ENCODE assay signal across 1 cellular context in genomic region chr7:158864507-158864820, GRCh38.
A peak's percentile ranks its signal among the peaks of the same experiment; 100 is the strongest.
TF ChIP-seq lines count a peak whose summit lies in the region.

No MANE protein-coding gene starts in this region.

TF ChIP-seq in K562, 482 proteins besides CTCF, POLR2A, EP300 and RAD21 (continued from another document and continues in another):
- TF ChIP-seq ZBTB40 (IDR thresholded peaks at IDR 0.05) (0 out of 2 replicates have a peak, but pooled peaks have one; percentile 51), ZBTB40 (CRISPR knock-in tag; IDR thresholded peaks at IDR 0.05) (no peak), TCF3 (CRISPR knock-in tag; IDR thresholded peaks at IDR 0.05) (no peak), BHLHE40 (IDR thresholded peaks at IDR 0.05; ENCODE audit: low read length) (no peak), ZNF766 (CRISPR knock-in tag; conservative IDR thresholded peaks at IDR 0.05) (no peak), U2AF2 (optimal IDR thresholded peaks at IDR 0.05; ENCODE audit: low read depth, low read length) (no peak), POLR3G (IDR thresholded peaks at IDR 0.05; ENCODE audit: extremely low read depth, insufficient read length, insufficient replicate concordance) (no peak), ZNF121 (CRISPR knock-in tag; conservative IDR thresholded peaks at IDR 0.05) (peak; percentile 99), ZKSCAN3 (CRISPR knock-in tag; IDR thresholded peaks at IDR 0.05) (no peak), FOS (IDR thresholded peaks at IDR 0.05; ENCODE audit: extremely low read depth, insufficient read length) (no peak), ZNF253 (CRISPR knock-in tag; conservative IDR thresholded peaks at IDR 0.05) (no peak), ZFP91 (CRISPR knock-in tag; IDR thresholded peaks at IDR 0.05) (no peak), MAZ (CRISPR knock-in tag; conservative IDR thresholded peaks at IDR 0.05 in 1 of 2, IDR thresholded peaks at IDR 0.05 in 1 of 2) (0 out of 4 replicates have a peak, but pooled peaks of 1 of the 2 experiments have one; percentile 1), ARNT (IDR thresholded peaks at IDR 0.05) (no peak), TSC22D4 (tag; IDR thresholded peaks at IDR 0.05) (no peak), THAP12 (CRISPR knock-in tag; IDR thresholded peaks at IDR 0.05) (no peak), ZNF280A (IDR thresholded peaks at IDR 0.05; ENCODE audit: low read depth, partially characterized antibody) (no peak), SMARCA5 (IDR thresholded peaks at IDR 0.05) (peak; percentile 65), GTF2E2 (tag; IDR thresholded peaks at IDR 0.05) (no peak), RHOXF2B (CRISPR knock-in tag; conservative IDR thresholded peaks at IDR 0.05) (no peak), ETV1 (tag; conservative IDR thresholded peaks at IDR 0.05; ENCODE audit: low read depth) (no peak), REST (CRISPR knock-in tag; IDR thresholded peaks at IDR 0.05; ENCODE audit: low read depth) (0 out of 2 replicates have a peak, but pooled peaks have one; percentile 5), ZNF384 (IDR thresholded peaks at IDR 0.05; ENCODE audit: low read depth, low read length) (no peak), SMARCE1 (IDR thresholded peaks at IDR 0.05) (no peak), TRIM24 (IDR thresholded peaks at IDR 0.05) (no peak), CBX3 (IDR thresholded peaks at IDR 0.05; ENCODE audit: borderline replicate concordance in 1 of 2, low read length in 2 of 2) (peak in 1 of 2 experiments; percentile 10; a peak in 1 of 3 replicates), FOXA1 (IDR thresholded peaks at IDR 0.05; ENCODE audit: borderline replicate concordance) (no peak), KDM2B (CRISPR knock-in tag; IDR thresholded peaks at IDR 0.05) (no peak), NBN (IDR thresholded peaks at IDR 0.05; ENCODE audit: low read depth) (no peak), MIER1 (IDR thresholded peaks at IDR 0.05; ENCODE audit: low read depth) (peak; percentile 34; the same call in 1 of the 2 replicates)
- TF ChIP-seq, protein P1, sequence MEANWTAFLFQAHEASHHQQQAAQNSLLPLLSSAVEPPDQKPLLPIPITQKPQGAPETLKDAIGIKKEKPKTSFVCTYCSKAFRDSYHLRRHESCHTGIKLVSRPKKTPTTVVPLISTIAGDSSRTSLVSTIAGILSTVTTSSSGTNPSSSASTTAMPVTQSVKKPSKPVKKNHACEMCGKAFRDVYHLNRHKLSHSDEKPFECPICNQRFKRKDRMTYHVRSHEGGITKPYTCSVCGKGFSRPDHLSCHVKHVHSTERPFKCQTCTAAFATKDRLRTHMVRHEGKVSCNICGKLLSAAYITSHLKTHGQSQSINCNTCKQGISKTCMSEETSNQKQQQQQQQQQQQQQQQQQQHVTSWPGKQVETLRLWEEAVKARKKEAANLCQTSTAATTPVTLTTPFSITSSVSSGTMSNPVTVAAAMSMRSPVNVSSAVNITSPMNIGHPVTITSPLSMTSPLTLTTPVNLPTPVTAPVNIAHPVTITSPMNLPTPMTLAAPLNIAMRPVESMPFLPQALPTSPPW (CRISPR knock-in tag; IDR thresholded peaks at IDR 0.05): no peak
- TF ChIP-seq, protein P2, sequence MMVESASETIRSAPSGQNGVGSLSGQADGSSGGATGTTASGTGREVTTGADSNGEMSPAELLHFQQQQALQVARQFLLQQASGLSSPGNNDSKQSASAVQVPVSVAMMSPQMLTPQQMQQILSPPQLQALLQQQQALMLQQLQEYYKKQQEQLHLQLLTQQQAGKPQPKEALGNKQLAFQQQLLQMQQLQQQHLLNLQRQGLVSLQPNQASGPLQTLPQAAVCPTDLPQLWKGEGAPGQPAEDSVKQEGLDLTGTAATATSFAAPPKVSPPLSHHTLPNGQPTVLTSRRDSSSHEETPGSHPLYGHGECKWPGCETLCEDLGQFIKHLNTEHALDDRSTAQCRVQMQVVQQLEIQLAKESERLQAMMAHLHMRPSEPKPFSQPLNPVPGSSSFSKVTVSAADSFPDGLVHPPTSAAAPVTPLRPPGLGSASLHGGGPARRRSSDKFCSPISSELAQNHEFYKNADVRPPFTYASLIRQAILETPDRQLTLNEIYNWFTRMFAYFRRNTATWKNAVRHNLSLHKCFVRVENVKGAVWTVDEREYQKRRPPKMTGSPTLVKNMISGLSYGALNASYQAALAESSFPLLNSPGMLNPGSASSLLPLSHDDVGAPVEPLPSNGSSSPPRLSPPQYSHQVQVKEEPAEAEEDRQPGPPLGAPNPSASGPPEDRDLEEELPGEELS (CRISPR knock-in tag; IDR thresholded peaks at IDR 0.05; ENCODE audit: borderline replicate concordance): no peak
- TF ChIP-seq, protein P3, sequence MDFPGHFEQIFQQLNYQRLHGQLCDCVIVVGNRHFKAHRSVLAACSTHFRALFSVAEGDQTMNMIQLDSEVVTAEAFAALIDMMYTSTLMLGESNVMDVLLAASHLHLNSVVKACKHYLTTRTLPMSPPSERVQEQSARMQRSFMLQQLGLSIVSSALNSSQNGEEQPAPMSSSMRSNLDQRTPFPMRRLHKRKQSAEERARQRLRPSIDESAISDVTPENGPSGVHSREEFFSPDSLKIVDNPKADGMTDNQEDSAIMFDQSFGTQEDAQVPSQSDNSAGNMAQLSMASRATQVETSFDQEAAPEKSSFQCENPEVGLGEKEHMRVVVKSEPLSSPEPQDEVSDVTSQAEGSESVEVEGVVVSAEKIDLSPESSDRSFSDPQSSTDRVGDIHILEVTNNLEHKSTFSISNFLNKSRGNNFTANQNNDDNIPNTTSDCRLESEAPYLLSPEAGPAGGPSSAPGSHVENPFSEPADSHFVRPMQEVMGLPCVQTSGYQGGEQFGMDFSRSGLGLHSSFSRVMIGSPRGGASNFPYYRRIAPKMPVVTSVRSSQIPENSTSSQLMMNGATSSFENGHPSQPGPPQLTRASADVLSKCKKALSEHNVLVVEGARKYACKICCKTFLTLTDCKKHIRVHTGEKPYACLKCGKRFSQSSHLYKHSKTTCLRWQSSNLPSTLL (IDR thresholded peaks at IDR 0.05): no peak
- TF ChIP-seq, protein P4, sequence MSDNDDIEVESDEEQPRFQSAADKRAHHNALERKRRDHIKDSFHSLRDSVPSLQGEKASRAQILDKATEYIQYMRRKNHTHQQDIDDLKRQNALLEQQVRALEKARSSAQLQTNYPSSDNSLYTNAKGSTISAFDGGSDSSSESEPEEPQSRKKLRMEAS (CRISPR knock-in tag; IDR thresholded peaks at IDR 0.05): no peak
